In the genomic region with DNA sequence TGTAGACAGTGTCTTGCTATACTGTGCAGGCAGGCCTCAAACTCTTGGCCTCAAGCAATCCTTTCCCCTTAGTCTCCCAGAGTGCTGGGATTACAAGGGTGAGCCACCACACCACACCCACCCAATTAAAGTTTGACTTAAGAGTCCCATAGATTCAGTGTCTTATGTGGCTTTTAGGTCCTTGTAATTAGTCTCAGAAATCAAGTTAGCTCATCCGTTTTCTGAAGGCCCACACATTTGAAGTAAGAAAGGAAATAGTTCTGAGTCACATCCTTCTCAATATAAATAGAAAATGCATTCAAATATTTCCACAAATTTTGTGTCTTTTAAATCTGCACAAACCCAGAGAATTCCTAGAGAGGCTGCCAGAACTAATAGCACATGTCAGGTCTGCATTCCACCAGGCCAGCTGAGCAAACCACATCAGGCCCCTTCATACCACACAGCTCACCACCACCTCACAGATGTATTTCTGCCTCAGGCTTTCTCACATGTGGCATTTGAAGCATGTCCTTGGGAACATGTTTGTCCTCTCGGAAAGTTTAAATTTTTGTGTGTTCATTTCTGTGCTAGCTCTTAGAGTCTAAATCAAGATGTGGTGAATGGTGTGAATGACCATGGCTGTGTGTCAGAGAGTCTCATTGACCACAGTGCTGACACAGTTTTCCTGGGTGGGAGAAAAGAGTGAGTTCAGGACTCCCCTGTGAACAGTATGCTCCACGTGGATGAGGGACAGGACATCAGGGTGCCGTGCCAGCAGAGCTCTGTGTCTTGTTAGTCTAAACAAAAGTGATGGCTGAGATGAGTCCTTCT, we compare ENCODE assay signal across 13 cellular contexts.
DNase-seq lines count a peak whose midpoint lies in the region; ATAC-seq, FAIRE-seq and TF ChIP-seq lines count a peak whose summit lies in the region.
"Had no signal": no experiment of that assay in that cellular context is flagged by ENCODE, and none has a peak within 500 bp of the region (broad histone marks: within the 10 kb centered on the region; RNA-seq: fewer than 3 reads in every experiment).

No MANE protein-coding gene starts in this region.

- H2AFZ ChIP-seq in ACC112 (ENCODE audit: low read length, unreplicated experiment) (no peak overlapping the region), fibroblast of lung (ENCODE audit: low read length) (no peak overlapping the region)

- H3K9ac ChIP-seq in fibroblast of lung (ENCODE audit: insufficient read depth, low read length): no peak overlapping the region

- FAIRE-seq in RCC 7860 (lab: Jason Lieb, UNC): peak; percentile 81
- FAIRE-seq: TTC549 had no signal

- H3K4me3 ChIP-seq in ACC112 (ENCODE audit: low read depth, low read length) (no peak overlapping the region), fibroblast of lung (replicated peaks in 1 of 4; ENCODE audit: control extremely low read depth in 1 of 4, insufficient read depth in 1 of 4, low read depth in 3 of 4, low read length in 4 of 4) (no peak overlapping the region)
- H3K4me3 ChIP-seq: gastroesophageal sphincter, Peyer's patch, smooth muscle cell had no signal

- no peak overlapping the region for H3K4me2 ChIP-seq in fibroblast of lung (ENCODE audit: extremely low read depth, insufficient read depth, low read length)
- H3K4me2 ChIP-seq: smooth muscle cell had no signal

- no peaks in the 10 kb centered on the region for H4K20me1 ChIP-seq in fibroblast of lung (ENCODE audit: control insufficient read depth, extremely low read depth, insufficient read depth, low read length)

- H3K27ac ChIP-seq in ACC112 (ENCODE audit: low read depth, low read length) (peak overlapping the region; percentile 49), fibroblast of lung (ENCODE audit: insufficient read depth, low read length) (peak overlapping the region; percentile 0)
- H3K27ac ChIP-seq: gastroesophageal sphincter, Peyer's patch had no signal

- no peaks in the 10 kb centered on the region for H3K36me3 ChIP-seq in ACC112 (ENCODE audit: insufficient read depth, low read length)
- H3K36me3 ChIP-seq in fibroblast of lung (ENCODE audit: control insufficient read depth, insufficient read depth, low read length): no peaks in the 10 kb centered on the region
- H3K36me3 ChIP-seq: gastroesophageal sphincter, Peyer's patch had no signal

- H3K4me1 ChIP-seq in ACC112 (ENCODE audit: control insufficient read depth, insufficient read depth, low read length, unreplicated experiment): peaks cover 47% of the 10 kb centered on the region
- peaks cover 5% of the 10 kb centered on the region for H3K4me1 ChIP-seq in fibroblast of lung (ENCODE audit: control insufficient read depth, extremely low read depth, insufficient read depth, low read length)
- H3K4me1 ChIP-seq: gastroesophageal sphincter, Peyer's patch had no signal

- peak; percentile 74 for ATAC-seq in GM19452 (IDR thresholded peaks at IDR 0.05; ENCODE audit: unreplicated experiment)
- ATAC-seq: gastroesophageal sphincter had no signal

- TF ChIP-seq CTCF in fibroblast of lung (conservative IDR thresholded peaks at IDR 0.05 in 1 of 2, IDR thresholded peaks at IDR 0.05 in 1 of 2; ENCODE audit: low read depth in 1 of 2, low read length in 2 of 2): no peak

- H3K27me3 ChIP-seq in ACC112 (ENCODE audit: insufficient read depth, low read length) (no peaks in the 10 kb centered on the region), fibroblast of lung (ENCODE audit: control insufficient read depth, insufficient read depth, low read length) (no peaks in the 10 kb centered on the region)
- H3K27me3 ChIP-seq: gastroesophageal sphincter, Peyer's patch had no signal

- no peaks in the 10 kb centered on the region for H3K79me2 ChIP-seq in ACC112 (ENCODE audit: control insufficient read depth, insufficient read depth, low read length, unreplicated experiment)
- no peaks in the 10 kb centered on the region for H3K79me2 ChIP-seq in fibroblast of lung (ENCODE audit: control insufficient read depth, insufficient read depth, low read length)

- DNase-seq in RCC 7860 (ENCODE audit: low spot score) (peak; percentile 72), fibroblast of lung (ENCODE audit: low read depth in 2 of 2) (peak in 1 of 2 donors; percentile 70), NCI-H524 (lab: John Stamatoyannopoulos, UW) (no peak), GF-D8 (lab: John Stamatoyannopoulos, UW) (no peak), ureter (ENCODE audit: low spot score) (no peak), DMS 273 treated with DMSO at 0.1 percent for 48 hours (lab: John Stamatoyannopoulos, UW) (no peak)
- DNase-seq: C1 segment of cervical spinal cord, Peyer's patch had no signal

- H3K9me3 ChIP-seq in fibroblast of lung (ENCODE audit: control insufficient read depth, insufficient read depth, low read depth, low read length): no peaks in the 10 kb centered on the region
- H3K9me3 ChIP-seq: gastroesophageal sphincter, Peyer's patch had no signal
